In the genomic region with DNA sequence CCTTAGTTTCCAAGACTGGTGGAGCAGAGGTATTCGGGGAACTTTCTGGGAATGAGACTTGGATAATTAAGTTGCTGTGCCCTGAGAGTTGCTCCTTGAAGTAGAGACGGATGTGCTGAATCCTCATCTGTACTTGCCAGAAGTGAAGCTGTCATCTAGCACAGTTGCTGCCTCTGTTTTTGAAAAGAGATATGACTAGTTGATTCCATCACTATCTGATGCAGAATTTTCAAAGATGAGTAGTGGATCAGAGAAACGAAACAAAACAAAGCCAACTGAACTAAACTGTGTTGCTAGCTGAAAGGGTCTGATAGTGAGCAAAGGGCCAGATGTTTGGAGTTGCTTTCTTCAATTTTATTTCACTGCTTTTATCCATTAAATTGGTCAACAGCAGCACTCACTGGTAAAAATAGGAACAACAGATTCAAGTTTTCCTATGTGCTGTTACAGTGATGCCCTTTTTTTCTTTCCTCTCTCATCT, we compare ENCODE assay signal across 9 cellular contexts. TPM values are rescaled to one million over a fixed set of nuclear protein-coding genes. Genes with fewer than 3 reads are reported as not detected.
DNase-seq lines count a peak whose midpoint lies in the region; ATAC-seq and TF ChIP-seq lines count a peak whose summit lies in the region.
"Had no signal": no experiment of that assay in that cellular context is flagged by ENCODE, and none has a peak within 500 bp of the region (broad histone marks: within the 10 kb centered on the region; RNA-seq: fewer than 3 reads in every experiment).

No MANE protein-coding gene starts in this region.

- DNase-seq in AG08396 (ENCODE audit: low spot score) (peak; percentile 33), cerebellar cortex (ENCODE audit: low spot score) (peak; percentile 60), mesendoderm (peak; percentile 60), middle frontal gyrus (ENCODE audit: extremely low spot score, low spot score) (no peak)
- DNase-seq in stimulated activated CD8-positive, alpha-beta memory T cell treated with anti-CD3 and anti-CD28 coated beads, Interleukin-4, amount 100 ng/mL, for 48 hours, result no peak
- no peak for DNase-seq in activated effector memory CD4-positive, alpha-beta T cell treated with anti-CD3 and anti-CD28 coated beads, Interleukin-2, amount 50 U/mL, for 16 hours

- no peak for TF ChIP-seq POLR2A in GM18505 (IDR thresholded peaks at IDR 0.05; ENCODE audit: borderline replicate concordance, extremely low read depth, insufficient read depth, insufficient read length)

- H3K4me1 ChIP-seq in KMS-11 (ENCODE audit: low read depth, poor library complexity, severe bottlenecking), result peaks cover 43% of the 10 kb centered on the region
- H3K4me1 ChIP-seq in mesendoderm (ENCODE audit: control insufficient read depth, low read depth, low read length), result peaks cover 2% of the 10 kb centered on the region

- no peaks in the 10 kb centered on the region for H3K79me1 ChIP-seq in mesendoderm (ENCODE audit: low read length)

- no peak overlapping the region for H3K9ac ChIP-seq in KMS-11
- no peak overlapping the region for H3K9ac ChIP-seq in mesendoderm (ENCODE audit: low read length)

- no peak overlapping the region for H2AFZ ChIP-seq in KMS-11 (ENCODE audit: low read depth)

- no peak overlapping the region for H2BK120ac ChIP-seq in mesendoderm (ENCODE audit: low read depth, low read length)

- peak; percentile 43 for TF ChIP-seq CTCF in KMS-11 (conservative IDR thresholded peaks at IDR 0.05; ENCODE audit: low read depth, low read length)

- H3K27ac ChIP-seq in KMS-11, result no peak overlapping the region; the same call in 1 of the 2 replicates
- H3K27ac ChIP-seq in mesendoderm (ENCODE audit: low read depth, low read length), result no peak overlapping the region
- H3K27ac ChIP-seq: SJSA1 had no signal

- no peak overlapping the region for H2BK15ac ChIP-seq in mesendoderm (replicated peaks; ENCODE audit: low read depth)

- H3K4me3 ChIP-seq in KMS-11 (IDR thresholded peaks at IDR 0.05; ENCODE audit: insufficient read depth, low read depth, low read length) (no peak overlapping the region), mesendoderm (ENCODE audit: low read length) (no peak overlapping the region)
- H3K4me3 ChIP-seq: SJSA1 had no signal

- H3K4ac ChIP-seq in mesendoderm (ENCODE audit: low read depth, low read length), result no peak overlapping the region

- no peak overlapping the region for H4K8ac ChIP-seq in mesendoderm (ENCODE audit: low read depth, low read length)

- no CpG with 5 or more reads among the region's 3 CpGs for WGBS in mesendoderm (ENCODE audit: extremely low coverage, insufficient coverage, low lambda C conversion rate)

- H3K79me2 ChIP-seq in KMS-11 (ENCODE audit: insufficient read depth, low read depth), result no peaks in the 10 kb centered on the region
- no peaks in the 10 kb centered on the region for H3K79me2 ChIP-seq in mesendoderm (ENCODE audit: control insufficient read depth, insufficient read depth, low read length)

- H3K36me3 ChIP-seq in KMS-11 (ENCODE audit: insufficient read depth), result no peaks in the 10 kb centered on the region
- H3K36me3 ChIP-seq in mesendoderm (ENCODE audit: control insufficient read depth, insufficient read depth, low read length), result no peaks in the 10 kb centered on the region
- H3K36me3 ChIP-seq: SJSA1 had no signal

- H3K4me2 ChIP-seq in KMS-11 (peak overlapping the region; percentile 19; the same call in 1 of the 2 replicates), mesendoderm (ENCODE audit: low read length) (no peak overlapping the region)

- H3K56ac ChIP-seq in mesendoderm (ENCODE audit: low read length), result no peak overlapping the region

- no peak overlapping the region for H3K23ac ChIP-seq in mesendoderm (ENCODE audit: low read length)

- peak overlapping the region; percentile 28 for H3K18ac ChIP-seq in mesendoderm (ENCODE audit: low read length)

- H2BK5ac ChIP-seq in mesendoderm (ENCODE audit: low read length), result no peak overlapping the region

- no peak overlapping the region for H2AK5ac ChIP-seq in mesendoderm (ENCODE audit: low read length)

- ATAC-seq in GM18505 (IDR thresholded peaks at IDR 0.05; ENCODE audit: unreplicated experiment), result no peak

- H3K27me3 ChIP-seq in KMS-11 (ENCODE audit: insufficient read depth, low read depth) (no peaks in the 10 kb centered on the region), mesendoderm (ENCODE audit: insufficient read depth, low read length, poor library complexity) (no peaks in the 10 kb centered on the region)
- H3K27me3 ChIP-seq: SJSA1 had no signal

- no peak overlapping the region for H4K5ac ChIP-seq in mesendoderm (ENCODE audit: low read length)

- H4K20me1 ChIP-seq in KMS-11 (ENCODE audit: insufficient read depth), result no peaks in the 10 kb centered on the region

RNA-seq across cellular contexts. Expression of gene MITF, which starts 52.7 kb away (rescaled TPM):
- 1.1 TPM for polyA plus RNA-seq in mesendoderm (2013, experiment 1 of 2)
- polyA plus RNA-seq in mesendoderm (2013, experiment 2 of 2), result 1.1 TPM

Comparison
In these comparisons a context has a peak if more than half of its experiments do, and no peak if none do; other contexts are left out.
1. DNase-seq: peak in AG08396 (single experiment), cerebellar cortex (single experiment) and mesendoderm (single experiment); none in stimulated activated CD8-positive, alpha-beta memory T cell treated with anti-CD3 and anti-CD28 coated beads, Interleukin-4, amount 100 ng/mL, for 48 hours (single experiment), middle frontal gyrus (single experiment) and activated effector memory CD4-positive, alpha-beta T cell treated with anti-CD3 and anti-CD28 coated beads, Interleukin-2, amount 50 U/mL, for 16 hours (single experiment).